ENCODE assay signal across 31 cellular contexts in genomic region chr11:105269862-105270261, GRCh38.
DNase-seq lines count a peak whose midpoint lies in the region; ATAC-seq and TF ChIP-seq lines count a peak whose summit lies in the region.
"Had no signal": no experiment of that assay in that cellular context is flagged by ENCODE, and none has a peak within 500 bp of the region (broad histone marks: within the 10 kb centered on the region; RNA-seq: fewer than 3 reads in every experiment).

No MANE protein-coding gene starts in this region.

- H3F3A ChIP-seq in SK-N-SH (replicated peaks; ENCODE audit: insufficient read depth) = no peaks in the 10 kb centered on the region

- H3K4me3 Mint-ChIP-seq in activated naive CD4-positive, alpha-beta T cell treated with anti-CD3 and anti-CD28 coated beads, Interleukin-2, amount 50 U/mL, for 24 hours = no peak overlapping the region
- no peak overlapping the region for H3K4me3 Mint-ChIP-seq in activated naive CD4-positive, alpha-beta T cell treated with anti-CD3 and anti-CD28 coated beads, Interleukin-2, amount 10 ng/mL, durations not matched to agents 7 days and 5 days
- H3K4me3 Mint-ChIP-seq: B cell; CD14-positive monocyte; CD4-positive, alpha-beta memory T cell; CD4-positive, alpha-beta T cell; CD4-positive, CD25-positive, alpha-beta regulatory T cell; CD8-positive, alpha-beta memory T cell; CD8-positive, alpha-beta T cell had no signal

- no peaks in the 10 kb centered on the region for H3K4me1 Mint-ChIP-seq in activated naive CD4-positive, alpha-beta T cell treated with anti-CD3 and anti-CD28 coated beads, Interleukin-2, amount 50 U/mL, for 24 hours
- no peaks in the 10 kb centered on the region for H3K4me1 Mint-ChIP-seq in activated naive CD4-positive, alpha-beta T cell treated with anti-CD3 and anti-CD28 coated beads, Interleukin-2, amount 10 ng/mL, durations not matched to agents 7 days and 5 days
- H3K4me1 Mint-ChIP-seq: B cell; CD14-positive monocyte; CD8-positive, alpha-beta memory T cell had no signal

- ATAC-seq in SK-N-SH treated with all-trans-retinoic acid at 6 μM for 48 hours = no peak
- ATAC-seq: A549; CD8-positive, alpha-beta T cell had no signal

- TF ChIP-seq EP300 in SK-N-SH (IDR thresholded peaks at IDR 0.05; ENCODE audit: borderline replicate concordance in 1 of 2, low read depth in 1 of 2, low read length in 1 of 2) = no peak

- no peak overlapping the region for H2AFZ ChIP-seq in SK-N-SH (ENCODE audit: low read depth)

- no peaks in the 10 kb centered on the region for H4K20me1 ChIP-seq in SK-N-SH (ENCODE audit: insufficient read depth)
- H4K20me1 ChIP-seq: BLaER1; BLaER1 treated with 17β-estradiol and CSF1 and Interleukin-3, amounts not matched to agents 10 nM and 100 nM had no signal

- H3K9me2 ChIP-seq in SK-N-SH = no peaks in the 10 kb centered on the region

- no peak overlapping the region for H3K4me2 ChIP-seq in SK-N-SH
- H3K4me2 ChIP-seq: A549; BLaER1; BLaER1 treated with 17β-estradiol and CSF1 and Interleukin-3, amounts not matched to agents 10 nM and 100 nM had no signal

- H3K4me3 ChIP-seq in SK-N-SH (ENCODE audit: low read depth in 2 of 2, low read length in 1 of 2) = no peak overlapping the region
- H3K4me3 ChIP-seq: A549; BLaER1; BLaER1 treated with 17β-estradiol and CSF1 and Interleukin-3, amounts not matched to agents 10 nM and 100 nM had no signal

- H3K79me2 ChIP-seq in SK-N-SH (ENCODE audit: insufficient read depth) = no peaks in the 10 kb centered on the region

- H3K27ac ChIP-seq in SK-N-SH (ENCODE audit: low read depth in 2 of 2, low read length in 1 of 2) = no peak overlapping the region
- H3K27ac ChIP-seq: 22Rv1; A549; BLaER1; BLaER1 treated with 17β-estradiol and CSF1 and Interleukin-3, amounts not matched to agents 10 nM and 100 nM; C4-2B had no signal

- no peaks in the 10 kb centered on the region for H3K9me3 Mint-ChIP-seq in activated naive CD4-positive, alpha-beta T cell treated with anti-CD3 and anti-CD28 coated beads, Interleukin-2, amount 50 U/mL, for 24 hours
- H3K9me3 Mint-ChIP-seq in activated naive CD4-positive, alpha-beta T cell treated with anti-CD3 and anti-CD28 coated beads, Interleukin-2, amount 10 ng/mL, durations not matched to agents 7 days and 5 days = no peaks in the 10 kb centered on the region
- H3K9me3 Mint-ChIP-seq: CD4-positive, alpha-beta memory T cell; CD4-positive, alpha-beta T cell; CD8-positive, alpha-beta memory T cell; CD8-positive, alpha-beta T cell had no signal

- H3K27ac Mint-ChIP-seq in activated naive CD4-positive, alpha-beta T cell treated with anti-CD3 and anti-CD28 coated beads, Interleukin-2, amount 50 U/mL, for 24 hours = peak overlapping the region; percentile 6
- no peak overlapping the region for H3K27ac Mint-ChIP-seq in activated naive CD4-positive, alpha-beta T cell treated with anti-CD3 and anti-CD28 coated beads, Interleukin-2, amount 10 ng/mL, durations not matched to agents 7 days and 5 days
- H3K27ac Mint-ChIP-seq: B cell; CD14-positive monocyte; CD4-positive, alpha-beta memory T cell; CD4-positive, alpha-beta T cell; CD4-positive, CD25-positive, alpha-beta regulatory T cell; CD8-positive, alpha-beta memory T cell; CD8-positive, alpha-beta T cell had no signal

- CTCF ChIA-PET in SK-N-SH (lab: Yijun Ruan, JAX) = no interaction called here
- CTCF ChIA-PET in activated naive CD4-positive, alpha-beta T cell treated with anti-CD3 and anti-CD28 coated beads, Interleukin-2, amount 10 ng/mL, durations not matched to agents 7 days and 5 days (lab: Charles Lee) = no interaction called here

- POLR2A ChIA-PET in SK-N-SH (lab: Yijun Ruan, JAX) = no interaction called here

- peaks cover 7% of the 10 kb centered on the region for H3K27me3 Mint-ChIP-seq in activated naive CD4-positive, alpha-beta T cell treated with anti-CD3 and anti-CD28 coated beads, Interleukin-2, amount 50 U/mL, for 24 hours
- no peaks in the 10 kb centered on the region for H3K27me3 Mint-ChIP-seq in activated naive CD4-positive, alpha-beta T cell treated with anti-CD3 and anti-CD28 coated beads, Interleukin-2, amount 10 ng/mL, durations not matched to agents 7 days and 5 days
- H3K27me3 Mint-ChIP-seq: B cell; CD4-positive, alpha-beta T cell; CD4-positive, CD25-positive, alpha-beta regulatory T cell had no signal

- no peaks in the 10 kb centered on the region for H3K27me3 ChIP-seq in SK-N-SH (ENCODE audit: insufficient read depth)
- H3K27me3 ChIP-seq: BE2C; BLaER1; BLaER1 treated with 17β-estradiol and CSF1 and Interleukin-3, amounts not matched to agents 10 nM and 100 nM had no signal

- no peak for TF ChIP-seq RAD21 in SK-N-SH (IDR thresholded peaks at IDR 0.05; ENCODE audit: low read length)

- H3K4me1 ChIP-seq in SK-N-SH (ENCODE audit: control insufficient read depth in 1 of 2, insufficient read depth in 2 of 2, low read depth in 1 of 2, low read length in 1 of 2) = peaks cover 0 to 2% of the 10 kb centered on the region in 2 experiments; a peak in 2 of 4 replicates
- H3K4me1 ChIP-seq: A549; BLaER1; BLaER1 treated with 17β-estradiol and CSF1 and Interleukin-3, amounts not matched to agents 10 nM and 100 nM; Caco-2 had no signal

- H3K9me3 ChIP-seq in SK-N-SH = no peaks in the 10 kb centered on the region
- H3K9me3 ChIP-seq: A549; BE2C; BLaER1; BLaER1 treated with 17β-estradiol and CSF1 and Interleukin-3, amounts not matched to agents 10 nM and 100 nM; Caco-2 had no signal

- DNase-seq in SK-N-SH = no peak
- DNase-seq in activated naive CD4-positive, alpha-beta T cell treated with anti-CD3 and anti-CD28 coated beads, Interleukin-2, amount 10 ng/mL, durations not matched to agents 7 days and 5 days = no peak
- DNase-seq: 8988T; ACHN; AML-193; BE2C; C1 segment of cervical spinal cord; Caco-2; Calu3; CD4-positive, alpha-beta memory T cell; CD4-positive, alpha-beta T cell; CD4-positive, CD25-positive, alpha-beta regulatory T cell; CD8-positive, alpha-beta memory T cell; CD8-positive, alpha-beta T cell; COR-L47; DMS 273 treated with DMSO at 0.1 percent for 48 hours; DMS153; DMS53; DMS79; DMS79 treated with DMSO at 0.1 percent for 48 hours; DND-41; EL had no signal

- no peaks in the 10 kb centered on the region for H3K36me3 Mint-ChIP-seq in activated naive CD4-positive, alpha-beta T cell treated with anti-CD3 and anti-CD28 coated beads, Interleukin-2, amount 50 U/mL, for 24 hours
- no peaks in the 10 kb centered on the region for H3K36me3 Mint-ChIP-seq in activated naive CD4-positive, alpha-beta T cell treated with anti-CD3 and anti-CD28 coated beads, Interleukin-2, amount 10 ng/mL, durations not matched to agents 7 days and 5 days
- H3K36me3 Mint-ChIP-seq: CD14-positive monocyte; CD4-positive, alpha-beta memory T cell; CD4-positive, CD25-positive, alpha-beta regulatory T cell; CD8-positive, alpha-beta memory T cell; CD8-positive, alpha-beta T cell had no signal

- TF ChIP-seq CTCF in SK-N-SH (IDR thresholded peaks at IDR 0.05) = no peak

- H3K9ac ChIP-seq in SK-N-SH = no peak overlapping the region
- H3K9ac ChIP-seq: BLaER1; BLaER1 treated with 17β-estradiol and CSF1 and Interleukin-3, amounts not matched to agents 10 nM and 100 nM had no signal

- H3K36me3 ChIP-seq in SK-N-SH (replicated peaks in 1 of 2; ENCODE audit: control insufficient read depth in 1 of 2, insufficient read depth in 2 of 2, low read length in 1 of 2) = no peaks in the 10 kb centered on the region
- H3K36me3 ChIP-seq: BE2C; BLaER1; BLaER1 treated with 17β-estradiol and CSF1 and Interleukin-3, amounts not matched to agents 10 nM and 100 nM had no signal

TF ChIP-seq in SK-N-SH treated with all-trans-retinoic acid at 6 μM for 48 hours, 23 proteins besides CTCF, POLR2A, EP300 and RAD21:
- TF ChIP-seq ISL1 (CRISPR knock-in tag; IDR thresholded peaks at IDR 0.05) (no peak), ZNF8 (CRISPR knock-in tag; IDR thresholded peaks at IDR 0.05) (peak; percentile 93), ESRRG (CRISPR knock-in tag; IDR thresholded peaks at IDR 0.05) (no peak), TCF4 (CRISPR knock-in tag; IDR thresholded peaks at IDR 0.05; ENCODE audit: borderline replicate concordance) (no peak), TOX (CRISPR knock-in tag; IDR thresholded peaks at IDR 0.05; ENCODE audit: borderline replicate concordance) (no peak)

TF ChIP-seq in SK-N-SH, 30 proteins besides CTCF, POLR2A, EP300 and RAD21:
- no peak for TF ChIP-seq GABPA (IDR thresholded peaks at IDR 0.05; ENCODE audit: low read depth)
- TF ChIP-seq NRF1 (IDR thresholded peaks at IDR 0.05; ENCODE audit: low read depth, low read length) = no peak
- no peak for TF ChIP-seq FOXJ3 (CRISPR knock-in tag; IDR thresholded peaks at IDR 0.05)
- TF ChIP-seq YY1 (IDR thresholded peaks at IDR 0.05; ENCODE audit: low read depth) = no peak
- no peak for TF ChIP-seq TCF12 (IDR thresholded peaks at IDR 0.05)
- no peak for TF ChIP-seq GATA2 (CRISPR knock-in tag; IDR thresholded peaks at IDR 0.05)
